ENCODE assay signal across 18 cellular contexts in the genomic region with DNA sequence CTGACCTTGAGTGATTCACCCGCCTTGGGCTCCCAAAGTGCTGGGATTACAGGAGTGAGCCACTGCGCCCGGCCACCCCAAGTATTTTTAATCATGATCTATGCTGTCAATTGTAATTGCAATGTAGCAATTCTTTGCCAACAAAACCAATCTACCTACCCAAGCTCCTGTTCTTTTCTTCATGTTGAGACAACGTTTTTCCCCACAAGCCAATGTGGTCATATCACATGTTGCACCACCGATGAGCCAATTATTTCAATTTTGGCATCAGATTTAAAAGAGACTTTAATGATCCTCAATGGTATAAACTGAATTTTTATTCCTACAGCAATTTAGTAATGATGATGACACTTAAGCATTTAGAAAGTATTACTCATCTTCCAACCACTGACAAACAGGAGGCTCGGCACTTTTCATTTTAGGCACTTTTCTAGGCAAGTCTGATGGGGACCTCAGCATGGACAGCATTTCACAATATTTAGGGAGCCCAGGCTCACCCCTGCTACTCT.
DNase-seq lines count a peak whose midpoint lies in the region; FAIRE-seq and TF ChIP-seq lines count a peak whose summit lies in the region.
"Had no signal": no experiment of that assay in that cellular context is flagged by ENCODE, and none has a peak within 500 bp of the region (broad histone marks: within the 10 kb centered on the region; RNA-seq: fewer than 3 reads in every experiment).

No MANE protein-coding gene starts in this region.

- H3K36me3 ChIP-seq in bronchial epithelial cell (ENCODE audit: control insufficient read depth, insufficient read depth, low read length) (no peaks in the 10 kb centered on the region), mesenchymal stem cell (ENCODE audit: control insufficient read depth in 1 of 2, insufficient read depth in 2 of 2, low read depth in 1 of 2, low read length in 2 of 2) (no peaks in the 10 kb centered on the region), H7 (replicated peaks; ENCODE audit: control insufficient read depth, insufficient read depth, low read length) (no peaks in the 10 kb centered on the region)

- H2BK12ac ChIP-seq in mesenchymal stem cell (ENCODE audit: low read length in 2 of 2), result no peak overlapping the region

- no peaks in the 10 kb centered on the region for H3K9me3 ChIP-seq in mesenchymal stem cell (ENCODE audit: control insufficient read depth, low read length)

- no peak for TF ChIP-seq CTCF in AG09309 (IDR thresholded peaks at IDR 0.05; ENCODE audit: control insufficient read depth, insufficient read depth, low read depth, low read length, missing control alignments)
- no peak for TF ChIP-seq CTCF in bronchial epithelial cell (IDR thresholded peaks at IDR 0.05; ENCODE audit: insufficient read depth, low read length, severe bottlenecking)

- H3K27me3 ChIP-seq in bronchial epithelial cell (ENCODE audit: control insufficient read depth, insufficient read depth, low read length) (no peaks in the 10 kb centered on the region), mesenchymal stem cell (ENCODE audit: control insufficient read depth in 1 of 2, insufficient read depth in 1 of 2, low read length in 2 of 2) (no peaks in the 10 kb centered on the region), H7 (ENCODE audit: control insufficient read depth, insufficient read depth, low read length) (no peaks in the 10 kb centered on the region)

- H3K4me1 ChIP-seq in mesenchymal stem cell (ENCODE audit: control insufficient read depth, insufficient read depth, low read depth, low read length), result peaks cover 11% of the 10 kb centered on the region

- no peak overlapping the region for H2AFZ ChIP-seq in mesenchymal stem cell (ENCODE audit: low read depth, low read length)

- H2BK15ac ChIP-seq in mesenchymal stem cell (ENCODE audit: low read depth, poor library complexity, severe bottlenecking), result no peak overlapping the region

- H3K14ac ChIP-seq in mesenchymal stem cell (ENCODE audit: low read length in 2 of 2), result no peak overlapping the region

- no peak overlapping the region for H2AK5ac ChIP-seq in mesenchymal stem cell (ENCODE audit: low read length, severe bottlenecking)

- peak overlapping the region; percentile 82 for H3K9ac ChIP-seq in mesenchymal stem cell (ENCODE audit: low read length)

- H3K4me2 ChIP-seq in mesenchymal stem cell (ENCODE audit: low read length, poor library complexity, severe bottlenecking), result no peak overlapping the region

- H4K8ac ChIP-seq in mesenchymal stem cell (ENCODE audit: low read length), result no peak overlapping the region

- H3K79me1 ChIP-seq in mesenchymal stem cell (replicated peaks; ENCODE audit: low read length, poor library complexity, severe bottlenecking), result peaks cover 4% of the 10 kb centered on the region

- FAIRE-seq in bronchial epithelial cell (lab: Jason Lieb, UNC), result no peak
- FAIRE-seq: K562 had no signal

- H4K91ac ChIP-seq in mesenchymal stem cell (ENCODE audit: low read length), result no peak overlapping the region

- no peak overlapping the region for H3K18ac ChIP-seq in mesenchymal stem cell (ENCODE audit: low read depth in 1 of 2, low read length in 2 of 2)

- no peak overlapping the region for H3K23ac ChIP-seq in mesenchymal stem cell (ENCODE audit: low read length in 2 of 2)

- 85% methylated on average over 5 of the region's 6 CpGs for WGBS in mesenchymal stem cell

- DNase-seq in AG09309 (ENCODE audit: low read depth), result peak; percentile 53
- DNase-seq in LHCN-M2 (ENCODE audit: low read depth), result peak; percentile 65
- DNase-seq in bronchial epithelial cell (ENCODE audit: low read depth), result peak; percentile 10
- no peak for DNase-seq in mesenchymal stem cell
- no peak for DNase-seq in stimulated activated CD4-positive, alpha-beta T cell treated with anti-CD3 and anti-CD28 coated beads, Interleukin-4, amount 100 ng/mL, for 4 hours
- DNase-seq in central memory CD4-positive, alpha-beta T cell, result no peak
- no peak for DNase-seq in H7
- DNase-seq in NCI-H1930 (lab: John Stamatoyannopoulos, UW), result no peak
- DNase-seq: activated naive CD8-positive, alpha-beta T cell treated with anti-CD3 and anti-CD28 coated beads for 36 hours; activated T-cell treated with anti-CD3 and anti-CD28 coated beads, Interleukin-2, amount 50 U/mL, for 72 hours; AML-193; effector CD4-positive, alpha-beta T cell; hypothalamus; NCI-H1105 treated with DMSO at 0.1 percent for 48 hours; right cardiac atrium; stimulated activated CD4-positive, alpha-beta T cell treated with anti-CD3 and anti-CD28 coated beads, Interleukin-2, amount 100 ng/mL, for 48 hours; substantia nigra had no signal

- no peak overlapping the region for H3K27ac ChIP-seq in mesenchymal stem cell (ENCODE audit: low read length, poor library complexity, severe bottlenecking)

- no peak overlapping the region for H2BK120ac ChIP-seq in mesenchymal stem cell (ENCODE audit: low read depth, low read length)

- H2BK5ac ChIP-seq in mesenchymal stem cell (ENCODE audit: low read depth, low read length, poor library complexity, severe bottlenecking), result no peak overlapping the region

- H3K4me3 ChIP-seq in AG09309 (ENCODE audit: control insufficient read depth, low read depth, low read length), result no peak overlapping the region
- H3K4me3 ChIP-seq in bronchial epithelial cell (ENCODE audit: low read depth, low read length), result no peak overlapping the region
- peak overlapping the region in 1 of 2 experiments; percentile 60 for H3K4me3 ChIP-seq in mesenchymal stem cell (ENCODE audit: insufficient read depth in 1 of 2, low read depth in 1 of 2, low read length in 2 of 2)
- H3K4me3 ChIP-seq in H7 (ENCODE audit: insufficient read depth, low read depth, low read length), result no peak overlapping the region
- H3K4me3 ChIP-seq: K562 had no signal

- H3K4ac ChIP-seq in mesenchymal stem cell (ENCODE audit: low read depth in 1 of 2, low read length in 2 of 2), result no peak overlapping the region

Comparison
In these comparisons a context has a peak if more than half of its experiments do, and no peak if none do; other contexts are left out.
1. DNase-seq: peak in AG09309 (single experiment), LHCN-M2 (single experiment) and bronchial epithelial cell (single experiment); none in mesenchymal stem cell (single experiment), stimulated activated CD4-positive, alpha-beta T cell treated with anti-CD3 and anti-CD28 coated beads, Interleukin-4, amount 100 ng/mL, for 4 hours (0 of 2), central memory CD4-positive, alpha-beta T cell (single experiment), H7 (single experiment) and NCI-H1930 (0 of 2).